11 cellular contexts compared by ENCODE assay signal in genomic region chr1:1318777-1319645, GRCh38. TPM values are rescaled to one million over a fixed set of nuclear protein-coding genes. Genes with fewer than 3 reads are reported as not detected.
DNase-seq lines count a peak whose midpoint lies in the region; ATAC-seq and TF ChIP-seq lines count a peak whose summit lies in the region.
"Had no signal": no experiment of that assay in that cellular context is flagged by ENCODE, and none has a peak within 500 bp of the region (broad histone marks: within the 10 kb centered on the region; RNA-seq: fewer than 3 reads in every experiment).

No MANE protein-coding gene starts in this region.

- H3K36me3 ChIP-seq in brain microvascular endothelial cell (replicated peaks) (peaks cover 27% of the 10 kb centered on the region), upper lobe of right lung (peaks cover 33% of the 10 kb centered on the region)

- H3K9me3 Mint-ChIP-seq in activated T-cell treated with anti-CD3 and anti-CD28 coated beads, Interleukin-2, amount 50 U/mL, for 24 hours: no peaks in the 10 kb centered on the region
- H3K9me3 Mint-ChIP-seq in mesothelial cell of epicardium: no peaks in the 10 kb centered on the region

- peaks cover 28% of the 10 kb centered on the region for H3K4me1 Mint-ChIP-seq in activated T-cell treated with anti-CD3 and anti-CD28 coated beads, Interleukin-2, amount 50 U/mL, for 24 hours (ENCODE audit: low read depth)
- peaks cover 18% of the 10 kb centered on the region for H3K4me1 Mint-ChIP-seq in mesothelial cell of epicardium

- H3K27ac Mint-ChIP-seq in activated T-cell treated with anti-CD3 and anti-CD28 coated beads, Interleukin-2, amount 50 U/mL, for 24 hours: peak overlapping the region; percentile 71
- peak overlapping the region; percentile 50 for H3K27ac Mint-ChIP-seq in mesothelial cell of epicardium

- no peak overlapping the region for H3K4me3 ChIP-seq in brain microvascular endothelial cell (ENCODE audit: low read depth, low read length)
- H3K4me3 ChIP-seq in upper lobe of right lung: no peak overlapping the region
- H3K4me3 ChIP-seq: mucosa of descending colon had no signal

- intact Hi-C loops in upper lobe of right lung (cut with DNase I): no loop called here

- H3K27me3 ChIP-seq in brain microvascular endothelial cell (replicated peaks) (no peaks in the 10 kb centered on the region), upper lobe of right lung (no peaks in the 10 kb centered on the region)

- H3K4me1 ChIP-seq in upper lobe of right lung: peaks cover 24% of the 10 kb centered on the region

- peaks cover 75% of the 10 kb centered on the region for H3K36me3 Mint-ChIP-seq in activated T-cell treated with anti-CD3 and anti-CD28 coated beads, Interleukin-2, amount 50 U/mL, for 24 hours (ENCODE audit: low read depth)
- H3K36me3 Mint-ChIP-seq in mesothelial cell of epicardium: peaks cover 4% of the 10 kb centered on the region

- no peaks in the 10 kb centered on the region for H3K27me3 Mint-ChIP-seq in activated T-cell treated with anti-CD3 and anti-CD28 coated beads, Interleukin-2, amount 50 U/mL, for 24 hours
- H3K27me3 Mint-ChIP-seq in mesothelial cell of epicardium (ENCODE audit: low read depth): no peaks in the 10 kb centered on the region

- DNase-seq in activated T-cell treated with anti-CD3 and anti-CD28 coated beads, Interleukin-2, amount 50 U/mL, for 24 hours: no peak
- DNase-seq in activated T-cell treated with anti-CD3 and anti-CD28 coated beads, Interleukin-2, amount 50 U/mL, for 48 hours: no peak
- DNase-seq in brain microvascular endothelial cell (no peak), mesothelial cell of epicardium (ENCODE audit: low spot score in 2 of 2, unreplicated experiment in 2 of 2) (no peak), upper lobe of right lung (no peak)
- DNase-seq in activated CD8-positive, alpha-beta memory T cell treated with anti-CD3 and anti-CD28 coated beads, Interleukin-2, amount 50 U/mL, for 48 hours: no peak
- DNase-seq: H7, retina had no signal

- no peaks in the 10 kb centered on the region for H3K9me3 ChIP-seq in upper lobe of right lung
- H3K9me3 ChIP-seq: mucosa of descending colon had no signal

- ATAC-seq in upper lobe of right lung: no peak
- ATAC-seq in GM18511 (IDR thresholded peaks at IDR 0.05; ENCODE audit: unreplicated experiment): no peak
- ATAC-seq in GM21423 (IDR thresholded peaks at IDR 0.05; ENCODE audit: unreplicated experiment): no peak

- TF ChIP-seq CTCF in brain microvascular endothelial cell (IDR thresholded peaks at IDR 0.05; ENCODE audit: low read depth, low read length, missing control alignments): no peak
- no peak for TF ChIP-seq CTCF in mesothelial cell of epicardium (IDR thresholded peaks at IDR 0.05; ENCODE audit: unreplicated experiment)
- TF ChIP-seq CTCF in upper lobe of right lung (IDR thresholded peaks at IDR 0.05): no peak

- H3K4me3 Mint-ChIP-seq in activated T-cell treated with anti-CD3 and anti-CD28 coated beads, Interleukin-2, amount 50 U/mL, for 24 hours: no peak overlapping the region
- no peak overlapping the region for H3K4me3 Mint-ChIP-seq in mesothelial cell of epicardium

- in situ Hi-C loops in brain microvascular endothelial cell (cut with HindIII; ENCODE audit: low pct_ligation_motif_present, low sequenced_read_pairs): no loop called here

- H3K27ac ChIP-seq in brain microvascular endothelial cell (peak overlapping the region; percentile 47), upper lobe of right lung (peak overlapping the region; percentile 72)

RNA-seq across cellular contexts. Expression of gene INTS11, which starts 5.4 kb away (rescaled TPM):
- 163 to 165 TPM (median 165 TPM) in 3 replicates for total RNA-seq in mesothelial cell of epicardium
- total RNA-seq in upper lobe of right lung: 81.9 TPM

RNA-seq across cellular contexts. Expression of gene CPTP, which starts 5.6 kb away (rescaled TPM):
- total RNA-seq in mesothelial cell of epicardium (17.8 to 19.3 TPM (median 18.5 TPM) in 3 replicates), upper lobe of right lung (20.4 TPM)

RNA-seq across cellular contexts. Expression of gene PUSL1, which starts 10.6 kb away (rescaled TPM):
- total RNA-seq in mesothelial cell of epicardium (12.7 to 14.5 TPM (median 14.2 TPM) in 3 replicates), upper lobe of right lung (14.2 TPM)

RNA-seq across cellular contexts. Expression of gene ACAP3, which starts 11.3 kb away (rescaled TPM):
- total RNA-seq in mesothelial cell of epicardium (85.5 to 97.3 TPM (median 91.0 TPM) in 3 replicates), upper lobe of right lung (55.2 TPM)

RNA-seq across cellular contexts. Expression of gene TAS1R3, which starts 12.1 kb away (rescaled TPM):
- total RNA-seq in mesothelial cell of epicardium: 0.98 to 1.0 TPM (median 1.00 TPM) in 3 replicates
- 0.32 TPM for total RNA-seq in upper lobe of right lung
